In the genomic region with DNA sequence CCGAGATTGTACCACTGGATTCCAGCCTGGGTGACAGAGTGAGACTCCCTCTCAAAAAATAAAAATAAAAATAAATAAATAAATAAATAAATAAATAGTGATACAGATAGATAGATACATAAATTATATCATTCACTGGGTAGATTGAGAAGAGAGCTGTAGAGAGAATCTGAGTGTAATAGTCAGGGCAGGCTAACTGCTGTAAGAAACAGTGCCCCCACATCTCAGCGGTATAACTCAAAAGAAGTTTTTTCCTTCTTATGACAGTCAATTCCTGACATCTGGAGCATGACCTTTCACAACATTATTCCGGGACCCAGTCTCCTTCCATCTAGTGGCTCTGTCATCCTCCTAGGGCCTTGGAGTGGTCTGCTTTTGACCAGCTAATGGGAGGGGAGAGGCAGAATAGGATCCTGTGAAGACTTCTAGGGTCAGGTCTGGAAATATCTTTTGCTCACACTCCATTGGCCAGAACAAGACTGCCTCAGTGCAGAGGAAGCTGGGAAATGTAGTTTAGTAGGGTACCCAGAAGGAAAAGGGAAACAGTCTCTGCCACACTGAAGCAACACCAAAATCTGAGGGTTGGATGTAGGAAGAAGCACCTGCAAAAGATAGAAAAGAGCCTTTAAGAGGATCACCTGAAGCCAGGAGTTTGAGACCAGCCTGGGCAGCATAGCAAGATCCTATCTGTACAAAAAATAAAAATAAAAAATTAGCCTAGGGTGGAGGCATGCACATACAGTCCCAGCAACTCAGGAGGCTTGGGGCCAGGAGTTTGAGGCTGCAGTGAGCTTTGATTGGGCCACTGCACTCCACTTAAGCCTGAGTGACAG, we compare ENCODE assay signal across 7 cellular contexts. TPM values are rescaled to one million over a fixed set of nuclear protein-coding genes. Genes with fewer than 3 reads are reported as not detected.
DNase-seq lines count a peak whose midpoint lies in the region; ATAC-seq lines count a peak whose summit lies in the region.

No MANE protein-coding gene starts in this region.

- H3K4me3 Mint-ChIP-seq in activated CD8-positive, alpha-beta T cell treated with anti-CD3 and anti-CD28 coated beads, Interleukin-2, amount 10 ng/mL, durations not matched to agents 7 days and 5 days = no peak overlapping the region
- no peak overlapping the region for H3K4me3 Mint-ChIP-seq in memory B cell

- H3K36me3 Mint-ChIP-seq in activated CD8-positive, alpha-beta T cell treated with anti-CD3 and anti-CD28 coated beads, Interleukin-2, amount 10 ng/mL, durations not matched to agents 7 days and 5 days (ENCODE audit: low read depth) = peaks cover 21% of the 10 kb centered on the region
- no peaks in the 10 kb centered on the region for H3K36me3 Mint-ChIP-seq in memory B cell

- in situ Hi-C loops in G401 (cut with HindIII; ENCODE audit: low sequenced_read_pairs) = no loop called here

- H3K9me3 Mint-ChIP-seq in activated CD8-positive, alpha-beta T cell treated with anti-CD3 and anti-CD28 coated beads, Interleukin-2, amount 10 ng/mL, durations not matched to agents 7 days and 5 days (ENCODE audit: insufficient read depth) = no peaks in the 10 kb centered on the region
- no peaks in the 10 kb centered on the region for H3K9me3 Mint-ChIP-seq in memory B cell

- POLR2A ChIA-PET in activated CD8-positive, alpha-beta T cell treated with anti-CD3 and anti-CD28 coated beads, Interleukin-2, amount 10 ng/mL, durations not matched to agents 7 days and 5 days (lab: Charles Lee) = interaction anchor here (0.6 to 2.5 kb wide), 2 partner anchors 9 to 128 kb away, joined by 5 to 8 read pairs; no protein-coding TSS in a partner anchor

- no peak overlapping the region for H3K27ac Mint-ChIP-seq in activated CD8-positive, alpha-beta T cell treated with anti-CD3 and anti-CD28 coated beads, Interleukin-2, amount 10 ng/mL, durations not matched to agents 7 days and 5 days
- no peak overlapping the region for H3K27ac Mint-ChIP-seq in memory B cell

- DNase-seq in G401 (ENCODE audit: low spot score) (peak; percentile 27), Kasumi-1 (lab: John Stamatoyannopoulos, UW) (peak; percentile 73 to 77), memory B cell (ENCODE audit: low spot score in 2 of 2) (no peak), epidermal melanocyte (ENCODE audit: insufficient read length, low spot score) (no peak)
- DNase-seq in activated CD8-positive, alpha-beta T cell treated with anti-CD3 and anti-CD28 coated beads, Interleukin-2, amount 10 ng/mL, durations not matched to agents 7 days and 5 days = peak; percentile 37

- peaks cover 41% of the 10 kb centered on the region for H3K4me1 Mint-ChIP-seq in activated CD8-positive, alpha-beta T cell treated with anti-CD3 and anti-CD28 coated beads, Interleukin-2, amount 10 ng/mL, durations not matched to agents 7 days and 5 days (ENCODE audit: low read depth)
- peaks cover 13% of the 10 kb centered on the region for H3K4me1 Mint-ChIP-seq in memory B cell

- CTCF ChIA-PET in activated CD8-positive, alpha-beta T cell treated with anti-CD3 and anti-CD28 coated beads, Interleukin-2, amount 10 ng/mL, durations not matched to agents 7 days and 5 days (lab: Charles Lee) = interaction anchor here (0.6 to 3.2 kb wide), 6 partner anchors 9 to 380 kb away, joined by 3 to 13 read pairs (median 3); partner anchors contain the start of gene SPN

- H3K27me3 Mint-ChIP-seq in activated CD8-positive, alpha-beta T cell treated with anti-CD3 and anti-CD28 coated beads, Interleukin-2, amount 10 ng/mL, durations not matched to agents 7 days and 5 days (ENCODE audit: low read depth) = no peaks in the 10 kb centered on the region
- no peaks in the 10 kb centered on the region for H3K27me3 Mint-ChIP-seq in memory B cell

- ATAC-seq in activated CD8-positive, alpha-beta T cell treated with anti-CD3 and anti-CD28 coated beads, Interleukin-2, amount 10 ng/mL, durations not matched to agents 7 days and 5 days = peak; percentile 65
- ATAC-seq in memory B cell (ENCODE audit: low read depth) (peak; percentile 80), HG03280 (IDR thresholded peaks at IDR 0.05; ENCODE audit: unreplicated experiment) (no peak), GM21619 (IDR thresholded peaks at IDR 0.05; ENCODE audit: unreplicated experiment) (no peak)

RNA-seq across cellular contexts. Expression of gene QPRT, which starts 3.0 kb away (rescaled TPM):
- 96.6 and 105 TPM in 2 replicates for total RNA-seq in G401 (2014; rRNA removed; shearing (Covaris generic))
- 10 to 100 TPM in 1 of 2 experiments, 1 to 10 TPM in 1; 8.6 to 10.2 TPM for total RNA-seq in activated CD8-positive, alpha-beta T cell treated with anti-CD3 and anti-CD28 coated beads, Interleukin-2, amount 10 ng/mL, durations not matched to agents 7 days and 5 days

RNA-seq across cellular contexts. Expression of gene SPN, which starts 13.0 kb away (rescaled TPM):
- total RNA-seq in G401 (2014; rRNA removed; shearing (Covaris generic)) = 0.37 TPM in 1 of 2 replicates, not detected in the other
- total RNA-seq in activated CD8-positive, alpha-beta T cell treated with anti-CD3 and anti-CD28 coated beads, Interleukin-2, amount 10 ng/mL, durations not matched to agents 7 days and 5 days = 100 to 1,000 TPM; 339 to 352 TPM

Comparison
In these comparisons a context has a peak if more than half of its experiments do, and no peak if none do; other contexts are left out.
1. DNase-seq: peak in G401 (single experiment), Kasumi-1 (2 of 2) and activated CD8-positive, alpha-beta T cell treated with anti-CD3 and anti-CD28 coated beads, Interleukin-2, amount 10 ng/mL, durations not matched to agents 7 days and 5 days (single experiment); none in memory B cell (0 of 2) and epidermal melanocyte (single experiment).
2. ATAC-seq: peak in activated CD8-positive, alpha-beta T cell treated with anti-CD3 and anti-CD28 coated beads, Interleukin-2, amount 10 ng/mL, durations not matched to agents 7 days and 5 days (single experiment) and memory B cell (single experiment); none in HG03280 (single experiment) and GM21619 (single experiment).
3. RNA of gene SPN, which starts 13.0 kb away (total RNA-seq): 339 to 352 TPM in activated CD8-positive, alpha-beta T cell treated with anti-CD3 and anti-CD28 coated beads, Interleukin-2, amount 10 ng/mL, durations not matched to agents 7 days and 5 days; 0.37 TPM in G401; every median in the first group is over 100 times any median in the second.